In the genomic region with DNA sequence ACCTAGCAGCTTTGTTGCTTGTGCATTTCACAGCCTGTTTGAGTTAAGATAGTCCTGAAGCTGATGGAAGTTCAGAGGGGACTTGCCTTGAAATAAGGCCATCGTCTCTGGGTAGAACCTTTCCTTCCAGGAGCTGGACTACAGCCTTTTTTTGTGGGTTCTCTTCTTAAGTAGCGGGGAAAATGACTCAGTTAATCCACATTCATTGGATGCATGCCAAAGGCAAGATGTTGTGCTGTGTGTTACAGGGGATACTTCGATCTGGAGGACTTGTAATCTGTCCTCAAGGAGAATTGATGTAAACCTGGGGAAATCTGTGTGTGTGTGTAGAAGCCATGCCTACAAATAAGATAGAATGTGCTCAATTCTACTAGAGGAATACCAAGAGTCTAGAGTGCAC, we compare ENCODE assay signal across 18 cellular contexts. TPM values are rescaled to one million over a fixed set of nuclear protein-coding genes. Genes with fewer than 3 reads are reported as not detected.
DNase-seq lines count a peak whose midpoint lies in the region; ATAC-seq and TF ChIP-seq lines count a peak whose summit lies in the region.
"Had no signal": no experiment of that assay in that cellular context is flagged by ENCODE, and none has a peak within 500 bp of the region (broad histone marks: within the 10 kb centered on the region; RNA-seq: fewer than 3 reads in every experiment).

No MANE protein-coding gene starts in this region.

- H3K27me3 ChIP-seq in mesenchymal stem cell (ENCODE audit: control insufficient read depth in 1 of 2, insufficient read depth in 1 of 2, low read length in 2 of 2) = no peaks in the 10 kb centered on the region
- H3K27me3 ChIP-seq: colonic mucosa, foreskin keratinocyte, testis had no signal

- H2BK120ac ChIP-seq in mesenchymal stem cell (ENCODE audit: low read depth, low read length) = no peak overlapping the region

- no peak overlapping the region for H3K4me2 ChIP-seq in mesenchymal stem cell (ENCODE audit: low read length, poor library complexity, severe bottlenecking)

- H3K36me3 ChIP-seq in mesenchymal stem cell (ENCODE audit: control insufficient read depth in 1 of 2, insufficient read depth in 2 of 2, low read depth in 1 of 2, low read length in 2 of 2) (peaks cover 12 to 40% of the 10 kb centered on the region in 2 experiments), mucosa of descending colon (ENCODE audit: low read depth) (no peaks in the 10 kb centered on the region)
- H3K36me3 ChIP-seq: colonic mucosa had no signal

- peaks cover 6% of the 10 kb centered on the region for H3K9me3 ChIP-seq in mesenchymal stem cell (ENCODE audit: control insufficient read depth, low read length)
- no peaks in the 10 kb centered on the region for H3K9me3 ChIP-seq in mucosa of descending colon
- H3K9me3 ChIP-seq: colonic mucosa, testis had no signal

- H3K9ac ChIP-seq in mesenchymal stem cell (ENCODE audit: low read length) = no peak overlapping the region

- intact Hi-C loops in mucosa of descending colon (cut with DNase I, micrococcal nuclease) = no loop called here

- no peak overlapping the region for H3K27ac ChIP-seq in mesenchymal stem cell (ENCODE audit: low read length, poor library complexity, severe bottlenecking)
- H3K27ac ChIP-seq: colonic mucosa, foreskin keratinocyte had no signal

- H3K4me1 ChIP-seq in mesenchymal stem cell (ENCODE audit: control insufficient read depth, insufficient read depth, low read depth, low read length) = peaks cover 9% of the 10 kb centered on the region
- no peaks in the 10 kb centered on the region for H3K4me1 ChIP-seq in mucosa of descending colon (ENCODE audit: low read depth)
- H3K4me1 ChIP-seq: colonic mucosa, testis had no signal

- 89% methylated on average over 3 of the region's 3 CpGs for WGBS in mesenchymal stem cell

- H2AK5ac ChIP-seq in mesenchymal stem cell (ENCODE audit: low read length, severe bottlenecking) = no peak overlapping the region

- H3K79me1 ChIP-seq in mesenchymal stem cell (replicated peaks; ENCODE audit: low read length, poor library complexity, severe bottlenecking) = peaks cover 14% of the 10 kb centered on the region

- ATAC-seq in activated CD4-positive, CD25-positive, alpha-beta regulatory T cell treated with anti-CD3 and anti-CD28 coated beads, Interleukin-2, amount 50 U/mL, for 24 hours = no peak
- ATAC-seq in mucosa of descending colon = no peak
- ATAC-seq: activated naive CD8-positive, alpha-beta T cell treated with anti-CD3 and anti-CD28 coated beads, Interleukin-2, amount 50 U/mL, for 24 hours; foreskin keratinocyte; Panc1 had no signal

- DNase-seq in AG10803 (ENCODE audit: low read depth) (peak; percentile 51), HCEC 1CT (peak; percentile 48), choroid plexus epithelial cell (ENCODE audit: low read depth) (peak; percentile 75), mesenchymal stem cell (peak; percentile 8), NCI-H2107 treated with DMSO at 0.1 percent for 48 hours (lab: John Stamatoyannopoulos, UW; ENCODE audit: unreplicated experiment) (no peak), mucosa of descending colon (no peak), T-helper 2 cell (no peak)
- DNase-seq: activated CD4-positive, CD25-positive, alpha-beta regulatory T cell treated with anti-CD3 and anti-CD28 coated beads, Interleukin-2, amount 50 U/mL, for 72 hours; activated CD8-positive, alpha-beta memory T cell treated with anti-CD3 and anti-CD28 coated beads, Interleukin-2, amount 50 U/mL, for 48 hours; activated naive CD8-positive, alpha-beta T cell treated with anti-CD3 and anti-CD28 coated beads, Interleukin-2, amount 50 U/mL, for 24 hours; colonic mucosa; foreskin keratinocyte; midbrain; NCI-H1930; NCI-H526; testis had no signal

- no peak overlapping the region for H2BK5ac ChIP-seq in mesenchymal stem cell (ENCODE audit: low read depth, low read length, poor library complexity, severe bottlenecking)

- no peak overlapping the region for H3K14ac ChIP-seq in mesenchymal stem cell (ENCODE audit: low read length in 2 of 2)

- no peak overlapping the region for H2AFZ ChIP-seq in mesenchymal stem cell (ENCODE audit: low read depth, low read length)

- no peak overlapping the region for H3K23ac ChIP-seq in mesenchymal stem cell (ENCODE audit: low read length in 2 of 2)

- no peak overlapping the region for H3K4ac ChIP-seq in mesenchymal stem cell (ENCODE audit: low read depth in 1 of 2, low read length in 2 of 2)

- TF ChIP-seq CTCF in AG10803 (conservative IDR thresholded peaks at IDR 0.05; ENCODE audit: low read length) = no peak
- no peak for TF ChIP-seq CTCF in choroid plexus epithelial cell (conservative IDR thresholded peaks at IDR 0.05; ENCODE audit: low read depth, low read length)
- no peak for TF ChIP-seq CTCF in mucosa of descending colon (IDR thresholded peaks at IDR 0.05)

- H4K91ac ChIP-seq in mesenchymal stem cell (ENCODE audit: low read length) = no peak overlapping the region

- no peak overlapping the region for H2BK12ac ChIP-seq in mesenchymal stem cell (ENCODE audit: low read length in 2 of 2)

- no peak overlapping the region for H4K8ac ChIP-seq in mesenchymal stem cell (ENCODE audit: low read length)

- H3K4me3 ChIP-seq in AG10803 (ENCODE audit: low read length) (no peak overlapping the region), choroid plexus epithelial cell (ENCODE audit: low read depth, low read length) (no peak overlapping the region), mesenchymal stem cell (ENCODE audit: insufficient read depth in 1 of 2, low read depth in 1 of 2, low read length in 2 of 2) (no peak overlapping the region), mucosa of descending colon (no peak overlapping the region)
- H3K4me3 ChIP-seq: colonic mucosa, testis had no signal

- H3K18ac ChIP-seq in mesenchymal stem cell (ENCODE audit: low read depth in 1 of 2, low read length in 2 of 2) = no peak overlapping the region

- H2BK15ac ChIP-seq in mesenchymal stem cell (ENCODE audit: low read depth, poor library complexity, severe bottlenecking) = no peak overlapping the region

RNA-seq across cellular contexts. Expression of gene RPIA, which starts 46.8 kb away (rescaled TPM):
- 5.9 TPM for polyA plus RNA-seq in mesenchymal stem cell (2013, experiment 1 of 2)
- 6.0 TPM for polyA plus RNA-seq in mesenchymal stem cell (2013, experiment 2 of 2)
- 10 to 100 TPM; 17.5 to 29.7 (median 25.7) TPM for total RNA-seq in mucosa of descending colon

Comparison
In these comparisons a context has a peak if more than half of its experiments do, and no peak if none do; other contexts are left out.
1. DNase-seq: peak in AG10803 (single experiment), HCEC 1CT (single experiment), choroid plexus epithelial cell (single experiment) and mesenchymal stem cell (single experiment); none in NCI-H2107 treated with DMSO at 0.1 percent for 48 hours (single experiment), mucosa of descending colon (0 of 3) and T-helper 2 cell (0 of 5).